In the genomic region with DNA sequence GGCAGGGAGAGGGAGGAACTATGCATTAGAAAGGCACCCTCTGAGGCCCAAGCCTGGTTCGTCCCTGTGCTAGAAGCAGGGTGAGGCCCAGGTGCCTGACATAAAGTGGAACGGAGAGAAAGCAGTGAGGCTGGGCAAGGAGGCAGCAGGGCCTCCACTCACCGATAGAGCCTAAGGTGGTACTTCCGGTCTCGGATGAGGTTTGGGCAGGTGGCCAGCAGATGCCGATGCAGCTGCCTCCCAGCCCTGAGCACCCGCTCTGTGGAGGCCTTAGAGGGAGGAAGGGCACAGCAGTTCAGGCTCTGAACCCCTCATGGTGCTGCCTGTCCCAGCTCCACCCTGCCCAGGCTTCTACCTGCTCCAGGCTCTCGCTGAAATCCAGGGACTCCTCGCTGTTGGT, we compare ENCODE assay signal across 24 cellular contexts. TPM values are rescaled to one million over a fixed set of nuclear protein-coding genes. Genes with fewer than 3 reads are reported as not detected.
DNase-seq lines count a peak whose midpoint lies in the region; FAIRE-seq and TF ChIP-seq lines count a peak whose summit lies in the region.
"Had no signal": no experiment of that assay in that cellular context is flagged by ENCODE, and none has a peak within 500 bp of the region (broad histone marks: within the 10 kb centered on the region; RNA-seq: fewer than 3 reads in every experiment).

No MANE protein-coding gene starts in this region.

- no peak overlapping the region for H3K23ac ChIP-seq in H1 (ENCODE audit: insufficient read length)

- H3K4me2 ChIP-seq in OCI-LY7 (ENCODE audit: low read length) (no peak overlapping the region), H1 (ENCODE audit: insufficient read depth in 1 of 2, low read depth in 2 of 2, low read length in 2 of 2) (no peak overlapping the region), osteoblast (ENCODE audit: insufficient read depth, low read length) (no peak overlapping the region)

- peak overlapping the region; percentile 73; the same call in 1 of the 2 replicates for H2BK15ac ChIP-seq in H1 (ENCODE audit: low read length)

- no peak overlapping the region for H3K9ac ChIP-seq in H1 (replicated peaks in 1 of 4; ENCODE audit: extremely low read depth in 1 of 4, low read depth in 3 of 4, low read length in 3 of 4)

- intact Hi-C loops in OCI-LY7 (cut with micrococcal nuclease; ENCODE audit: unreplicated experiment), result no loop called here

- H3K79me1 ChIP-seq in H1 (ENCODE audit: low read depth, low read length), result no peaks in the 10 kb centered on the region

- BruUV-seq in OCI-LY7 (replicated peaks; lab: Mats Ljungman, UMichigan), result no TSS peak

- no peak for TF ChIP-seq POLR2A in H1 (IDR thresholded peaks at IDR 0.05; ENCODE audit: control extremely low read depth in 1 of 2, low read depth in 2 of 2, low read length in 2 of 2)

- H2BK5ac ChIP-seq in H1 (ENCODE audit: low read depth, low read length), result peak overlapping the region; percentile 56; the same call in 1 of the 2 replicates

- 88% methylated on average over 9 of the region's 9 CpGs; no CpG with 5 or more reads in 1 of the 2 experiments for WGBS in H1 (ENCODE audit: extremely low coverage in 1 of 2, insufficient coverage in 1 of 2, insufficient read length in 1 of 2, insufficient replicate concordance in 2 of 2, low coverage in 1 of 2, low lambda C conversion rate in 2 of 2, missing lambda C conversion rate in 1 of 2), 2 experiments

- H2BK12ac ChIP-seq in H1 (ENCODE audit: low read depth, low read length), result peak overlapping the region; percentile 77; the same call in 1 of the 2 replicates

- CTCF ChIA-PET in OCI-LY7 (lab: Charles Lee; ENCODE audit: unreplicated experiment) (interaction anchor here (0.6 kb wide), 1 partner anchor 15 kb away, joined by 14 read pairs; no protein-coding TSS in a partner anchor), H1 (lab: Charles Lee; ENCODE audit: partially characterized antibody) (interaction anchor here (0.9 to 64.6 kb wide), 9 partner anchors 16 to 87 kb away, joined by 3 to 2442 read pairs (median 4); partner anchors contain the start of genes ENDOU and SLC48A1)

- H3K4me1 ChIP-seq in OCI-LY7 (ENCODE audit: insufficient read depth, low read length, poor library complexity, severe bottlenecking), result peaks cover 60% of the 10 kb centered on the region
- H3K4me1 ChIP-seq in H1 (replicated peaks in 1 of 4; ENCODE audit: control insufficient read depth in 3 of 4, insufficient read depth in 4 of 4, low read length in 3 of 4), result peaks cover 6 to 13% (median 7%) of the 10 kb centered on the region in 4 experiments
- H3K4me1 ChIP-seq in osteoblast (ENCODE audit: insufficient read depth, low read length), result peaks cover 27% of the 10 kb centered on the region

- DNase-seq in COLO668 (lab: John Stamatoyannopoulos, UW; ENCODE audit: unreplicated experiment) (peak; percentile 27), OCI-LY7 (ENCODE audit: low spot score) (peak; percentile 45), H1 (ENCODE audit: low read depth in 1 of 2, low spot score in 2 of 2) (no peak), osteoblast (ENCODE audit: insufficient read length, low spot score, missing footprints) (peak; percentile 77), superior temporal gyrus (ENCODE audit: extremely low spot score) (no peak), NCI-H2107 treated with DMSO at 0.1 percent for 48 hours (lab: John Stamatoyannopoulos, UW; ENCODE audit: unreplicated experiment) (no peak), SKM-1 treated with dmso at 0.1 percent for 144 hours (lab: John Stamatoyannopoulos, UW; ENCODE audit: unreplicated experiment) (no peak), HuH-7 (ENCODE audit: low spot score) (no peak)
- DNase-seq: activated CD4-positive, alpha-beta T cell treated with anti-CD3 and anti-CD28 coated beads, Interleukin-2, amount 10 ng/mL, durations not matched to agents 7 days and 5 days; activated CD8-positive, alpha-beta memory T cell treated with anti-CD3 and anti-CD28 coated beads, Interleukin-2, amount 10 ng/mL, durations not matched to agents 7 days and 5 days; activated naive CD4-positive, alpha-beta T cell treated with anti-CD3 and anti-CD28 coated beads for 36 hours; activated T-cell treated with anti-CD3 and anti-CD28 coated beads, Interleukin-2, amount 50 U/mL, for 72 hours; head of caudate nucleus; left cardiac atrium; naive thymus-derived CD4-positive, alpha-beta T cell; small intestine; stimulated activated CD4-positive, alpha-beta T cell treated with anti-CD3 and anti-CD28 coated beads, Interleukin-2, amount 100 ng/mL, for 24 hours; WERI-Rb-1 had no signal

- H3K9me2 ChIP-seq in OCI-LY7 (ENCODE audit: insufficient read depth, low read length), result no peaks in the 10 kb centered on the region

- H2AFZ ChIP-seq in OCI-LY7 (ENCODE audit: low read length) (no peak overlapping the region), H1 (ENCODE audit: low read length) (no peak overlapping the region), osteoblast (ENCODE audit: low read length) (no peak overlapping the region)

- no peak for TF ChIP-seq RAD21 in H1 (IDR thresholded peaks at IDR 0.05 in 1 of 2, conservative IDR thresholded peaks at IDR 0.05 in 1 of 2; ENCODE audit: low read depth in 2 of 2, low read length in 2 of 2)

- no peak for FAIRE-seq in H1 (lab: Jason Lieb, UNC)
- FAIRE-seq: D721Med, endometrium, GM19239, small intestine had no signal

- H2BK20ac ChIP-seq in H1 (ENCODE audit: low read length), result no peak overlapping the region

- H3K9me3 ChIP-seq in OCI-LY7 (ENCODE audit: low read length) (no peaks in the 10 kb centered on the region), H1 (ENCODE audit: insufficient read depth in 2 of 2, low read depth in 1 of 2, low read length in 1 of 2) (no peaks in the 10 kb centered on the region), osteoblast (ENCODE audit: low read depth, low read length) (no peaks in the 10 kb centered on the region)

- H3K27me3 ChIP-seq in H1 (replicated peaks in 1 of 4; ENCODE audit: control insufficient read depth in 3 of 4, extremely low read depth in 1 of 4, insufficient read depth in 3 of 4, low read length in 3 of 4) (no peaks in the 10 kb centered on the region), osteoblast (ENCODE audit: insufficient read depth, low read length) (no peaks in the 10 kb centered on the region)
- H3K27me3 ChIP-seq: cardiac muscle cell had no signal

- no peak overlapping the region for H3K27ac ChIP-seq in OCI-LY7 (ENCODE audit: low read depth, low read length, poor library complexity, severe bottlenecking)
- H3K27ac ChIP-seq in H1 (ENCODE audit: low read depth, low read length), result no peak overlapping the region
- no peak overlapping the region for H3K27ac ChIP-seq in osteoblast (ENCODE audit: low read depth, low read length)
- H3K27ac ChIP-seq: cardiac muscle cell, SK-N-MC, WERI-Rb-1 had no signal

- no peak overlapping the region for H2BK120ac ChIP-seq in H1 (replicated peaks; ENCODE audit: low read depth, low read length)

- no peak overlapping the region for H3K56ac ChIP-seq in H1 (replicated peaks; ENCODE audit: insufficient read length, low read depth, low read length)

- H3K4ac ChIP-seq in H1 (replicated peaks; ENCODE audit: insufficient read length, low read depth, low read length), result no peak overlapping the region

- TF ChIP-seq CTCF in OCI-LY7 (conservative IDR thresholded peaks at IDR 0.05; ENCODE audit: low read length) (no peak), H1 (IDR thresholded peaks at IDR 0.05; ENCODE audit: control extremely low read depth in 1 of 3, insufficient read depth in 1 of 3, low read depth in 1 of 3, low read length in 3 of 3) (no peak), osteoblast (IDR thresholded peaks at IDR 0.05; ENCODE audit: extremely low read depth, low read depth, low read length) (no peak)

- H3K36me3 ChIP-seq in OCI-LY7 (ENCODE audit: insufficient read depth, low read length) (no peaks in the 10 kb centered on the region), H1 (ENCODE audit: control insufficient read depth in 2 of 4, insufficient read depth in 4 of 4, low read length in 3 of 4) (no peaks in the 10 kb centered on the region), osteoblast (ENCODE audit: insufficient read depth, low read length) (no peaks in the 10 kb centered on the region)
- H3K36me3 ChIP-seq: cardiac muscle cell, WERI-Rb-1 had no signal

- no peaks in the 10 kb centered on the region for H4K20me1 ChIP-seq in OCI-LY7 (ENCODE audit: insufficient read depth, low read length)
- no peaks in the 10 kb centered on the region for H4K20me1 ChIP-seq in H1 (replicated peaks in 1 of 2; ENCODE audit: control insufficient read depth in 1 of 2, insufficient read depth in 2 of 2, low read length in 2 of 2)
- no peaks in the 10 kb centered on the region for H4K20me1 ChIP-seq in osteoblast (ENCODE audit: insufficient read depth, low read length)

- H4K5ac ChIP-seq in H1 (ENCODE audit: insufficient read length, low read depth, low read length), result no peak overlapping the region

- peak overlapping the region; percentile 75 for H4K91ac ChIP-seq in H1 (replicated peaks; ENCODE audit: insufficient read length, low read length)

- H3K4me3 ChIP-seq in OCI-LY7 (ENCODE audit: low read depth, low read length, poor library complexity, severe bottlenecking) (no peak overlapping the region), H1 (ENCODE audit: extremely low read depth in 1 of 4, insufficient read depth in 2 of 4, low read depth in 3 of 4, low read length in 4 of 4) (no peak overlapping the region), osteoblast (ENCODE audit: insufficient read depth, low read length) (no peak overlapping the region)
- H3K4me3 ChIP-seq: cardiac muscle cell, SK-N-MC had no signal

- peak overlapping the region; percentile 74 for H4K8ac ChIP-seq in H1 (ENCODE audit: extremely low read depth, insufficient read depth, low read length)

- no peaks in the 10 kb centered on the region for H3K79me2 ChIP-seq in OCI-LY7 (ENCODE audit: insufficient read depth, low read depth, low read length)
- H3K79me2 ChIP-seq in H1 (ENCODE audit: control insufficient read depth in 1 of 2, insufficient read depth in 2 of 2, low read length in 2 of 2), result no peaks in the 10 kb centered on the region
- H3K79me2 ChIP-seq in osteoblast (ENCODE audit: insufficient read depth, low read length), result no peaks in the 10 kb centered on the region

- POLR2A ChIA-PET in OCI-LY7 (lab: Charles Lee), result interaction anchor here (1.3 kb wide), 1 partner anchor 15 kb away, joined by 3 read pairs; no protein-coding TSS in a partner anchor
- POLR2A ChIA-PET in H1 (lab: Charles Lee; ENCODE audit: partially characterized antibody), result interaction anchor here (0.6 to 1.7 kb wide), 8 partner anchors 9 to 67 kb away, joined by 3 to 6 read pairs (median 3); partner anchors contain the start of gene SLC48A1

- H3K14ac ChIP-seq in H1 (ENCODE audit: insufficient read length), result no peak overlapping the region

- H2AK5ac ChIP-seq in H1 (ENCODE audit: low read depth, low read length), result peak overlapping the region; percentile 16; the same call in 1 of the 2 replicates

- H3K23me2 ChIP-seq in H1 (ENCODE audit: low read depth, low read length), result no peaks in the 10 kb centered on the region

- TF ChIP-seq EP300 in H1 (IDR thresholded peaks at IDR 0.05; ENCODE audit: borderline replicate concordance in 1 of 2, low read depth in 2 of 2, low read length in 2 of 2), result no peak

- no peak overlapping the region for H3K18ac ChIP-seq in H1 (ENCODE audit: extremely low read depth, low read length)

RNA-seq across cellular contexts. Expression of gene RAPGEF3, which starts 7.1 kb away (rescaled TPM):
- 0.69 and 0.80 TPM in 2 replicates for total RNA-seq in OCI-LY7 (2014; rRNA removed; shearing (Covaris generic))
- total RNA-seq in OCI-LY7 (2022) (2.9 and 4.7 TPM in 2 replicates), osteoblast (3.5 and 4.3 TPM in 2 replicates)
- 6.7 and 9.4 TPM in 2 replicates for total RNA-seq in H1 (2021; fragmentation: NEBNext Ultra II Directional; extraction: Animal tissue kit (Norgen Biotek cat#: 25700))
- 5.0 and 5.2 TPM in 2 replicates for polyA plus RNA-seq in H1 (2011; rRNA removed)
- 6.0 TPM for polyA plus RNA-seq in H1 (2011; cell fraction: cytosol; rRNA removed)
- 31.6 TPM for polyA plus RNA-seq in H1 (2011; cell fraction: nucleus; rRNA removed)
- polyA plus RNA-seq in H1 (2012, experiment 1 of 2), result 4.1 to 5.7 TPM (median 5.2 TPM) in 4 replicates
- polyA plus RNA-seq in H1 (2012, experiment 2 of 2), result 3.1 TPM
- 4.2 TPM for polyA plus RNA-seq in H1 (2013, experiment 1 of 2)
- 3.9 TPM for polyA plus RNA-seq in H1 (2013, experiment 2 of 2)
- polyA minus RNA-seq in H1 (2011; rRNA and poly(A)+ RNA removed), result 5.2 and 8.0 TPM in 2 replicates
- polyA minus RNA-seq in H1 (2011; cell fraction: cytosol; rRNA and poly(A)+ RNA removed), result 1.8 TPM
- polyA minus RNA-seq in H1 (2011; cell fraction: nucleus; rRNA and poly(A)+ RNA removed), result 16.2 TPM

RNA-seq across cellular contexts. Expression of gene SLC48A1, which starts 21.5 kb away (rescaled TPM):
- 3.8 and 9.6 TPM in 2 replicates for total RNA-seq in OCI-LY7 (2014; rRNA removed; shearing (Covaris generic))
- total RNA-seq in OCI-LY7 (2022) (8.6 and 12.0 TPM in 2 replicates), osteoblast (18.0 and 19.2 TPM in 2 replicates)
- total RNA-seq in H1 (2021; fragmentation: NEBNext Ultra II Directional; extraction: Animal tissue kit (Norgen Biotek cat#: 25700)), result 14.0 and 14.1 TPM in 2 replicates
- 9.5 and 12.1 TPM in 2 replicates for polyA plus RNA-seq in H1 (2011; rRNA removed)
- 9.6 TPM for polyA plus RNA-seq in H1 (2011; cell fraction: cytosol; rRNA removed)
- 16.1 TPM for polyA plus RNA-seq in H1 (2011; cell fraction: nucleus; rRNA removed)
- 8.3 to 11.4 TPM (median 10.2 TPM) in 4 replicates for polyA plus RNA-seq in H1 (2012, experiment 1 of 2)
- polyA plus RNA-seq in H1 (2012, experiment 2 of 2), result 8.6 TPM
- polyA plus RNA-seq in H1 (2013, experiment 1 of 2), result 9.4 TPM
- 10.8 TPM for polyA plus RNA-seq in H1 (2013, experiment 2 of 2)
- 7.2 and 7.3 TPM in 2 replicates for polyA minus RNA-seq in H1 (2011; rRNA and poly(A)+ RNA removed)
- polyA minus RNA-seq in H1 (2011; cell fraction: cytosol; rRNA and poly(A)+ RNA removed), result 6.8 TPM
- 7.3 TPM for polyA minus RNA-seq in H1 (2011; cell fraction: nucleus; rRNA and poly(A)+ RNA removed)

RNA-seq across cellular contexts. Expression of gene ENDOU, which starts 26.3 kb away (rescaled TPM):
- 0.19 TPM in 1 of 2 replicates, not detected in the other for total RNA-seq in OCI-LY7 (2014; rRNA removed; shearing (Covaris generic))
- total RNA-seq in OCI-LY7 (2022) (0.55 TPM in 1 of 2 replicates, not detected in the other), osteoblast (not detected in 2 replicates)
- not detected in 2 replicates for total RNA-seq in H1 (2021; fragmentation: NEBNext Ultra II Directional; extraction: Animal tissue kit (Norgen Biotek cat#: 25700))
- not detected in 2 replicates for polyA plus RNA-seq in H1 (2011; rRNA removed)
- polyA plus RNA-seq in H1 (2011; cell fraction: cytosol; rRNA removed), result not detected
- not detected for polyA plus RNA-seq in H1 (2011; cell fraction: nucleus; rRNA removed)
- not detected in 4 replicates for polyA plus RNA-seq in H1 (2012, experiment 1 of 2)
- not detected for polyA plus RNA-seq in H1 (2012, experiment 2 of 2)
- not detected for polyA plus RNA-seq in H1 (2013, experiment 1 of 2)
- not detected for polyA plus RNA-seq in H1 (2013, experiment 2 of 2)
- polyA minus RNA-seq in H1 (2011; rRNA and poly(A)+ RNA removed), result 0.29 TPM in 1 of 2 replicates, not detected in the other
- not detected for polyA minus RNA-seq in H1 (2011; cell fraction: cytosol; rRNA and poly(A)+ RNA removed)
- polyA minus RNA-seq in H1 (2011; cell fraction: nucleus; rRNA and poly(A)+ RNA removed), result not detected
- total RNA-seq: activated CD4-positive, alpha-beta T cell treated with anti-CD3 and anti-CD28 coated beads, Interleukin-2, amount 10 ng/mL, durations not matched to agents 7 days and 5 days; activated CD8-positive, alpha-beta memory T cell treated with anti-CD3 and anti-CD28 coated beads, Interleukin-2, amount 10 ng/mL, durations not matched to agents 7 days and 5 days; naive thymus-derived CD4-positive, alpha-beta T cell; osteocyte had no signal
- polyA plus RNA-seq: naive thymus-derived CD4-positive, alpha-beta T cell had no signal

RNA-seq across cellular contexts. Expression of gene RPAP3, which starts 45.7 kb away (rescaled TPM):
- total RNA-seq in OCI-LY7 (2014; rRNA removed; shearing (Covaris generic)), result 21.6 and 25.1 TPM in 2 replicates
- total RNA-seq in OCI-LY7 (2022), result 52.9 and 53.9 TPM in 2 replicates
- 49.6 and 60.5 TPM in 2 replicates for total RNA-seq in H1 (2021; fragmentation: NEBNext Ultra II Directional; extraction: Animal tissue kit (Norgen Biotek cat#: 25700))
- 3.1 and 6.4 TPM in 2 replicates for polyA plus RNA-seq in H1 (2011; rRNA removed)
- polyA plus RNA-seq in H1 (2011; cell fraction: cytosol; rRNA removed), result 10.7 TPM
- 2.6 TPM for polyA plus RNA-seq in H1 (2011; cell fraction: nucleus; rRNA removed)
- polyA plus RNA-seq in H1 (2012, experiment 1 of 2), result 14.1 to 34.7 TPM (median 17.7 TPM) in 4 replicates
- polyA plus RNA-seq in H1 (2012, experiment 2 of 2), result 1.4 TPM
- 34.2 TPM for polyA plus RNA-seq in H1 (2013, experiment 1 of 2)
- polyA plus RNA-seq in H1 (2013, experiment 2 of 2), result 34.5 TPM
- polyA minus RNA-seq in H1 (2011; rRNA and poly(A)+ RNA removed), result 9.4 and 14.2 TPM in 2 replicates
- polyA minus RNA-seq in H1 (2011; cell fraction: cytosol; rRNA and poly(A)+ RNA removed), result 7.8 TPM
- 25.2 TPM for polyA minus RNA-seq in H1 (2011; cell fraction: nucleus; rRNA and poly(A)+ RNA removed)
- 15.6 and 17.1 TPM in 2 replicates for total RNA-seq in osteoblast

Comparison
In these comparisons a context has a peak if more than half of its experiments do, and no peak if none do; other contexts are left out.
1. DNase-seq: peak in COLO668 (single experiment), OCI-LY7 (single experiment) and osteoblast (single experiment); none in H1 (0 of 2), superior temporal gyrus (single experiment), NCI-H2107 treated with DMSO at 0.1 percent for 48 hours (single experiment), SKM-1 treated with dmso at 0.1 percent for 144 hours (single experiment) and HuH-7 (single experiment).